ENCODE assay signal across 14 cellular contexts in genomic region chr9:94611638-94612068, GRCh38. TPM values are rescaled to one million over a fixed set of nuclear protein-coding genes. Genes with fewer than 3 reads are reported as not detected.
DNase-seq lines count a peak whose midpoint lies in the region; ATAC-seq lines count a peak whose summit lies in the region.
"Had no signal": no experiment of that assay in that cellular context is flagged by ENCODE, and none has a peak within 500 bp of the region (broad histone marks: within the 10 kb centered on the region; RNA-seq: fewer than 3 reads in every experiment).

No MANE protein-coding gene starts in this region.

- no peaks in the 10 kb centered on the region for H3K79me1 ChIP-seq in trophoblast cell (ENCODE audit: low read length)

- H3K14ac ChIP-seq in trophoblast cell (ENCODE audit: low read length): no peak overlapping the region

- no peak overlapping the region for H3K27ac ChIP-seq in trophoblast cell (ENCODE audit: low read depth, low read length)
- H3K27ac ChIP-seq in substantia nigra (ENCODE audit: low read depth, low read length, poor library complexity, severe bottlenecking): no peak overlapping the region
- H3K27ac ChIP-seq: skin epidermis, tibial nerve had no signal

- H3K9me3 Mint-ChIP-seq in activated CD4-positive, alpha-beta T cell treated with anti-CD3 and anti-CD28 coated beads for 36 hours (ENCODE audit: low read depth): no peaks in the 10 kb centered on the region
- H3K9me3 Mint-ChIP-seq: natural killer cell had no signal

- H3K27me3 ChIP-seq in trophoblast cell (ENCODE audit: insufficient read depth, low read length): no peaks in the 10 kb centered on the region
- H3K27me3 ChIP-seq: tibial nerve had no signal

- no peaks in the 10 kb centered on the region for H3K4me1 ChIP-seq in trophoblast cell (ENCODE audit: control insufficient read depth in 1 of 2, insufficient read depth in 2 of 2, low read length in 2 of 2)
- H3K4me1 ChIP-seq: tibial nerve had no signal

- no peak overlapping the region for H3K4ac ChIP-seq in trophoblast cell (ENCODE audit: low read depth, low read length)

- DNase-seq in Jurkat, Clone E6-1 (ENCODE audit: low read depth, low spot score): peak; percentile 52
- DNase-seq in activated CD4-positive, alpha-beta T cell treated with anti-CD3 and anti-CD28 coated beads for 36 hours: peak; percentile 83
- peak; percentile 42 for DNase-seq in activated naive CD4-positive, alpha-beta T cell treated with Interleukin-2 at 50 U/mL for 16 hours
- DNase-seq in stimulated activated CD4-positive, alpha-beta T cell treated with anti-CD3 and anti-CD28 coated beads, Interleukin-2, amount 100 ng/mL, for 48 hours: peak; percentile 47 to 53
- DNase-seq in kidney glomerular epithelial cell (lab: John Stamatoyannopoulos, UW) (no peak), trophoblast cell (no peak), substantia nigra (lab: John Stamatoyannopoulos, UW) (no peak)
- DNase-seq: anterior cingulate cortex, natural killer cell, NCI-H1436 treated with DMSO at 0.1 percent for 48 hours had no signal

- peaks cover 9% of the 10 kb centered on the region for H3K4me1 Mint-ChIP-seq in activated CD4-positive, alpha-beta T cell treated with anti-CD3 and anti-CD28 coated beads for 36 hours

- peaks cover 26% of the 10 kb centered on the region for H3K27me3 Mint-ChIP-seq in activated CD4-positive, alpha-beta T cell treated with anti-CD3 and anti-CD28 coated beads for 36 hours

- no peak overlapping the region for H2BK5ac ChIP-seq in trophoblast cell (ENCODE audit: low read depth, low read length, poor library complexity)

- H4K8ac ChIP-seq in trophoblast cell (ENCODE audit: low read depth, low read length): no peak overlapping the region

- H3K18ac ChIP-seq in trophoblast cell (ENCODE audit: low read length): no peak overlapping the region

- peaks cover 2% of the 10 kb centered on the region for H3K9me3 ChIP-seq in trophoblast cell (ENCODE audit: insufficient read depth, low read depth, low read length)
- H3K9me3 ChIP-seq: tibial nerve had no signal

- no peak overlapping the region for H4K91ac ChIP-seq in trophoblast cell (ENCODE audit: low read depth, low read length)

- POLR2A ChIA-PET in activated CD4-positive, alpha-beta T cell treated with anti-CD3 and anti-CD28 coated beads for 36 hours (lab: Charles Lee): no interaction called here

- WGBS in trophoblast cell (ENCODE audit: extremely low coverage, insufficient coverage, insufficient read length): no CpG with 5 or more reads among the region's 3 CpGs

- H3K4me2 ChIP-seq in trophoblast cell (ENCODE audit: low read length): no peak overlapping the region

- H3K9ac ChIP-seq in trophoblast cell (ENCODE audit: low read length): no peak overlapping the region

- H3K36me3 Mint-ChIP-seq in activated CD4-positive, alpha-beta T cell treated with anti-CD3 and anti-CD28 coated beads for 36 hours (ENCODE audit: low read depth): peaks cover 1% of the 10 kb centered on the region
- H3K36me3 Mint-ChIP-seq: natural killer cell had no signal

- no peaks in the 10 kb centered on the region for H3K36me3 ChIP-seq in trophoblast cell (ENCODE audit: control insufficient read depth in 1 of 2, insufficient read depth in 2 of 2, low read length in 2 of 2)
- H3K36me3 ChIP-seq: tibial nerve had no signal

- H3K4me3 Mint-ChIP-seq in activated CD4-positive, alpha-beta T cell treated with anti-CD3 and anti-CD28 coated beads for 36 hours: no peak overlapping the region
- H3K4me3 Mint-ChIP-seq: natural killer cell had no signal

- ATAC-seq in activated CD4-positive, alpha-beta T cell treated with anti-CD3 and anti-CD28 coated beads for 36 hours: peak; percentile 92
- no peak for ATAC-seq in GM21423 (IDR thresholded peaks at IDR 0.05; ENCODE audit: unreplicated experiment)

- intact Hi-C loops in activated CD4-positive, alpha-beta T cell treated with anti-CD3 and anti-CD28 coated beads for 36 hours (cut with DNase I, micrococcal nuclease): no loop called here

- no peak overlapping the region for H2AFZ ChIP-seq in trophoblast cell (ENCODE audit: insufficient read depth, low read length, poor library complexity)

- CTCF ChIA-PET in activated CD4-positive, alpha-beta T cell treated with anti-CD3 and anti-CD28 coated beads for 36 hours (lab: Charles Lee): interaction anchor here (0.7 kb wide), 1 partner anchor 9 kb away, joined by 5 read pairs; no protein-coding TSS in a partner anchor

- no peak overlapping the region for H3K4me3 ChIP-seq in Jurkat, Clone E6-1 (ENCODE audit: low read length)
- no peak overlapping the region for H3K4me3 ChIP-seq in trophoblast cell (ENCODE audit: low read depth, low read length)
- H3K4me3 ChIP-seq: skin epidermis, tibial nerve had no signal

- H2AK5ac ChIP-seq in trophoblast cell (ENCODE audit: low read length): no peak overlapping the region

- no peak overlapping the region for H4K12ac ChIP-seq in trophoblast cell (ENCODE audit: low read depth, low read length)

- no peak overlapping the region for H2BK120ac ChIP-seq in trophoblast cell (ENCODE audit: insufficient read depth, low read length, poor library complexity)

- H3K23ac ChIP-seq in trophoblast cell (ENCODE audit: low read length): no peak overlapping the region

- no peak overlapping the region for H2BK12ac ChIP-seq in trophoblast cell (ENCODE audit: low read length)

- H3K79me2 ChIP-seq in trophoblast cell (ENCODE audit: control insufficient read depth, insufficient read depth, low read length, poor library complexity): no peaks in the 10 kb centered on the region

- peak overlapping the region; percentile 14 for H3K27ac Mint-ChIP-seq in activated CD4-positive, alpha-beta T cell treated with anti-CD3 and anti-CD28 coated beads for 36 hours
- H3K27ac Mint-ChIP-seq: natural killer cell had no signal

RNA-seq across cellular contexts. Expression of gene FBP2, which starts 18.0 kb away (rescaled TPM):
- not detected for polyA plus RNA-seq in Jurkat, Clone E6-1 (2012; ENCODE audit: insufficient read depth, insufficient read length)
- total RNA-seq in activated CD4-positive, alpha-beta T cell treated with anti-CD3 and anti-CD28 coated beads for 36 hours: not detected
- 0.07 TPM in 1 of 2 replicates, not detected in the other for polyA plus RNA-seq in trophoblast cell (2013)
- total RNA-seq: natural killer cell, tibial nerve had no signal
- polyA plus RNA-seq: BJ had no signal

RNA-seq across cellular contexts. Expression of gene FBP1, which starts 27.7 kb away (rescaled TPM):
- polyA plus RNA-seq in Jurkat, Clone E6-1 (2012; ENCODE audit: insufficient read depth, insufficient read length): not detected
- under 1 TPM; 0.39 to 0.47 TPM for total RNA-seq in activated CD4-positive, alpha-beta T cell treated with anti-CD3 and anti-CD28 coated beads for 36 hours
- polyA plus RNA-seq in trophoblast cell (2013): 0.22 and 0.28 TPM in 2 replicates

RNA-seq across cellular contexts. Expression of gene PCAT7, which starts 56.8 kb away (rescaled TPM):
- not detected for polyA plus RNA-seq in Jurkat, Clone E6-1 (2012; ENCODE audit: insufficient read depth, insufficient read length)
- not detected for total RNA-seq in activated CD4-positive, alpha-beta T cell treated with anti-CD3 and anti-CD28 coated beads for 36 hours
- polyA plus RNA-seq in trophoblast cell (2013): 0.85 and 0.93 TPM in 2 replicates
- total RNA-seq: natural killer cell had no signal

Comparison
In these comparisons a context has a peak if more than half of its experiments do, and no peak if none do; other contexts are left out.
1. DNase-seq: peak in Jurkat, Clone E6-1 (single experiment), activated CD4-positive, alpha-beta T cell treated with anti-CD3 and anti-CD28 coated beads for 36 hours (single experiment), activated naive CD4-positive, alpha-beta T cell treated with Interleukin-2 at 50 U/mL for 16 hours (single experiment) and stimulated activated CD4-positive, alpha-beta T cell treated with anti-CD3 and anti-CD28 coated beads, Interleukin-2, amount 100 ng/mL, for 48 hours (2 of 2); none in kidney glomerular epithelial cell (single experiment), trophoblast cell (0 of 2) and substantia nigra (0 of 49).